In genomic region chr1:198443374-198444233, GRCh38 we compare ENCODE assay signal across 14 cellular contexts.
DNase-seq lines count a peak whose midpoint lies in the region; ATAC-seq and TF ChIP-seq lines count a peak whose summit lies in the region.
"Had no signal": no experiment of that assay in that cellular context is flagged by ENCODE, and none has a peak within 500 bp of the region (broad histone marks: within the 10 kb centered on the region; RNA-seq: fewer than 3 reads in every experiment).

No MANE protein-coding gene starts in this region.

- intact Hi-C loops in left ventricle myocardium inferior (cut with micrococcal nuclease): no loop called here
- intact Hi-C loops in activated CD4-positive, alpha-beta T cell treated with anti-CD3 and anti-CD28 coated beads, Interleukin-2, amount 10 ng/mL, durations not matched to agents 24 days and 14 days (cut with micrococcal nuclease): no loop called here

- H3K36me3 Mint-ChIP-seq in activated CD4-positive, alpha-beta T cell treated with anti-CD3 and anti-CD28 coated beads, Interleukin-2, amount 10 ng/mL, durations not matched to agents 24 days and 14 days (ENCODE audit: low read depth): no peaks in the 10 kb centered on the region

- no peak for DNase-seq in left ventricle myocardium inferior
- no peak for DNase-seq in right atrium auricular region (ENCODE audit: low spot score)
- DNase-seq in SW 1271 (lab: John Stamatoyannopoulos, UW): peak; percentile 63 to 84
- peak; percentile 82 for DNase-seq in fibroblast of the conjunctiva (ENCODE audit: low read depth)
- DNase-seq in DMS 273 treated with DMSO at 0.1 percent for 48 hours (lab: John Stamatoyannopoulos, UW): no peak
- DNase-seq in activated CD4-positive, alpha-beta T cell treated with anti-CD3 and anti-CD28 coated beads, Interleukin-2, amount 10 ng/mL, durations not matched to agents 24 days and 14 days: no peak
- DNase-seq in activated T-cell treated with anti-CD3 and anti-CD28 coated beads for 4 hours: no peak
- DNase-seq: activated CD8-positive, alpha-beta memory T cell treated with anti-CD3 and anti-CD28 coated beads, Interleukin-2, amount 50 U/mL, for 48 hours; BE2C; left cardiac atrium; stimulated activated CD8-positive, alpha-beta memory T cell treated with anti-CD3 and anti-CD28 coated beads, Interleukin-4, amount 100 ng/mL, for 48 hours had no signal

- no peaks in the 10 kb centered on the region for H3K9me3 ChIP-seq in left ventricle myocardium inferior (replicated peaks)
- no peaks in the 10 kb centered on the region for H3K9me3 ChIP-seq in right atrium auricular region
- H3K9me3 ChIP-seq: BE2C, prostate gland had no signal

- H3K27ac Mint-ChIP-seq in activated CD4-positive, alpha-beta T cell treated with anti-CD3 and anti-CD28 coated beads, Interleukin-2, amount 10 ng/mL, durations not matched to agents 24 days and 14 days: no peak overlapping the region

- H3K9me3 Mint-ChIP-seq in activated CD4-positive, alpha-beta T cell treated with anti-CD3 and anti-CD28 coated beads, Interleukin-2, amount 10 ng/mL, durations not matched to agents 24 days and 14 days: no peaks in the 10 kb centered on the region
- H3K9me3 Mint-ChIP-seq: central memory CD8-positive, alpha-beta T cell had no signal

- ATAC-seq in HG03378 (IDR thresholded peaks at IDR 0.05; ENCODE audit: unreplicated experiment): no peak
- ATAC-seq: left cardiac atrium had no signal

- H3K4me3 ChIP-seq in left ventricle myocardium inferior (no peak overlapping the region), right atrium auricular region (no peak overlapping the region)
- H3K4me3 ChIP-seq: prostate gland had no signal

- H3K36me3 ChIP-seq in left ventricle myocardium inferior: no peaks in the 10 kb centered on the region
- no peaks in the 10 kb centered on the region for H3K36me3 ChIP-seq in right atrium auricular region
- H3K36me3 ChIP-seq: BE2C, prostate gland had no signal

- no peak overlapping the region for H3K4me3 Mint-ChIP-seq in activated CD4-positive, alpha-beta T cell treated with anti-CD3 and anti-CD28 coated beads, Interleukin-2, amount 10 ng/mL, durations not matched to agents 24 days and 14 days
- H3K4me3 Mint-ChIP-seq: central memory CD8-positive, alpha-beta T cell had no signal

- H3K4me1 ChIP-seq in left ventricle myocardium inferior: peaks cover 5% of the 10 kb centered on the region
- H3K4me1 ChIP-seq in right atrium auricular region: no peaks in the 10 kb centered on the region
- H3K4me1 ChIP-seq: BE2C, prostate gland had no signal

- TF ChIP-seq CTCF in left ventricle myocardium inferior (IDR thresholded peaks at IDR 0.05; ENCODE audit: borderline replicate concordance) (no peak), right atrium auricular region (IDR thresholded peaks at IDR 0.05) (no peak)

- H3K27me3 ChIP-seq in left ventricle myocardium inferior (ENCODE audit: low read depth) (no peaks in the 10 kb centered on the region), right atrium auricular region (no peaks in the 10 kb centered on the region)
- H3K27me3 ChIP-seq: BE2C had no signal

- peaks cover 11% of the 10 kb centered on the region for H3K27me3 Mint-ChIP-seq in activated CD4-positive, alpha-beta T cell treated with anti-CD3 and anti-CD28 coated beads, Interleukin-2, amount 10 ng/mL, durations not matched to agents 24 days and 14 days

- H3K4me1 Mint-ChIP-seq in activated CD4-positive, alpha-beta T cell treated with anti-CD3 and anti-CD28 coated beads, Interleukin-2, amount 10 ng/mL, durations not matched to agents 24 days and 14 days: no peaks in the 10 kb centered on the region
- H3K4me1 Mint-ChIP-seq: central memory CD8-positive, alpha-beta T cell had no signal

- H3K27ac ChIP-seq in left ventricle myocardium inferior (replicated peaks): peak overlapping the region; percentile 43
- no peak overlapping the region for H3K27ac ChIP-seq in right atrium auricular region
- H3K27ac ChIP-seq: prostate gland had no signal

Comparison
In these comparisons a context has a peak if more than half of its experiments do, and no peak if none do; other contexts are left out.
1. DNase-seq: peak in SW 1271 (2 of 2) and fibroblast of the conjunctiva (single experiment); none in left ventricle myocardium inferior (single experiment), right atrium auricular region (single experiment), DMS 273 treated with DMSO at 0.1 percent for 48 hours (single experiment), activated CD4-positive, alpha-beta T cell treated with anti-CD3 and anti-CD28 coated beads, Interleukin-2, amount 10 ng/mL, durations not matched to agents 24 days and 14 days (single experiment) and activated T-cell treated with anti-CD3 and anti-CD28 coated beads for 4 hours (single experiment).